17 cellular contexts compared by ENCODE assay signal in the genomic region with DNA sequence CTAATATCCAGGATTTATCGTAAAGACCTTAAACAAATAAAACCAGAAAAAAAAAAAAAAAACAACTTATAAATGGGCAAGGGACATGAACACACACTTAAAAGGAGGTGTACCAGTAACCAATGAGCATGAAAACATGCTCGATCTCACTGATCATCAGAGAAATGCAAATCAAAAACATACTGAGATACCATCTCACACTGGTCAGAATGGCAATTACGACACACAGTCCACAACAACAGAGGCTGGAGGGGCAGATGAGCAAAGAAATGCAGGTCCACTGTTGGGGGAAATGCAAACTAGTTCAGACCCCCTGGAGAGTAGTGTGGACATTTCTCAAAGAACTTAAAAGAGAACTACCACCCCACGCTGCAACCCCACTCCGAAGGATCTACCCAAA. TPM values are rescaled to one million over a fixed set of nuclear protein-coding genes. Genes with fewer than 3 reads are reported as not detected.
DNase-seq lines count a peak whose midpoint lies in the region; ATAC-seq and TF ChIP-seq lines count a peak whose summit lies in the region.
"Had no signal": no experiment of that assay in that cellular context is flagged by ENCODE, and none has a peak within 500 bp of the region (broad histone marks: within the 10 kb centered on the region; RNA-seq: fewer than 3 reads in every experiment).

No MANE protein-coding gene starts in this region.

- no peak for DNase-seq in activated CD4-positive, alpha-beta memory T cell treated with anti-CD3 and anti-CD28 coated beads, Interleukin-2, amount 10 ng/mL, durations not matched to agents 7 days and 5 days
- no peak for DNase-seq in activated CD4-positive, alpha-beta memory T cell treated with anti-CD3 and anti-CD28 coated beads for 36 hours
- DNase-seq in CD4-positive, alpha-beta T cell: no peak
- DNase-seq in T-helper 17 cell (no peak), fibroblast of villous mesenchyme (ENCODE audit: low read depth) (peak; percentile 11), right lobe of liver (no peak)
- DNase-seq: C1 segment of cervical spinal cord, Calu3, NCI-H1105 treated with DMSO at 0.1 percent for 48 hours, NCI-H187, NCI-H82 had no signal

- H3K4me3 Mint-ChIP-seq in activated CD4-positive, alpha-beta memory T cell treated with anti-CD3 and anti-CD28 coated beads, Interleukin-2, amount 10 ng/mL, durations not matched to agents 7 days and 5 days: no peak overlapping the region
- no peak overlapping the region for H3K4me3 Mint-ChIP-seq in activated CD4-positive, alpha-beta memory T cell treated with anti-CD3 and anti-CD28 coated beads for 36 hours
- H3K4me3 Mint-ChIP-seq in CD4-positive, alpha-beta T cell: no peak overlapping the region
- peak overlapping the region; percentile 67 for H3K4me3 Mint-ChIP-seq in T-helper 17 cell

- no peak for ATAC-seq in CD4-positive, alpha-beta T cell (ENCODE audit: poor library complexity)
- ATAC-seq in T-helper 17 cell: no peak
- ATAC-seq in HG03135 (IDR thresholded peaks at IDR 0.05; ENCODE audit: unreplicated experiment): no peak
- ATAC-seq in right lobe of liver: no peak
- no peak for ATAC-seq in GM21390 (IDR thresholded peaks at IDR 0.05; ENCODE audit: unreplicated experiment)
- ATAC-seq: GM12878 had no signal

- H3K27ac ChIP-seq in CD4-positive, alpha-beta T cell (ENCODE audit: low read depth, low read length): no peak overlapping the region
- no peak overlapping the region for H3K27ac ChIP-seq in right lobe of liver

- H3K4me1 Mint-ChIP-seq in activated CD4-positive, alpha-beta memory T cell treated with anti-CD3 and anti-CD28 coated beads, Interleukin-2, amount 10 ng/mL, durations not matched to agents 7 days and 5 days: peaks cover 78% of the 10 kb centered on the region
- peaks cover 75% of the 10 kb centered on the region for H3K4me1 Mint-ChIP-seq in activated CD4-positive, alpha-beta memory T cell treated with anti-CD3 and anti-CD28 coated beads for 36 hours (ENCODE audit: low read depth)
- H3K4me1 Mint-ChIP-seq in CD4-positive, alpha-beta T cell (ENCODE audit: low read depth): peaks cover 65% of the 10 kb centered on the region
- H3K4me1 Mint-ChIP-seq in T-helper 17 cell: peaks cover 59% of the 10 kb centered on the region

- no peak for TF ChIP-seq CTCF in CD4-positive, alpha-beta T cell (IDR thresholded peaks at IDR 0.05)
- TF ChIP-seq CTCF in fibroblast of villous mesenchyme (IDR thresholded peaks at IDR 0.05; ENCODE audit: insufficient read depth, low read depth, low read length) (no peak), right lobe of liver (IDR thresholded peaks at IDR 0.05) (no peak)

- no peaks in the 10 kb centered on the region for H3K27me3 ChIP-seq in CD4-positive, alpha-beta T cell (ENCODE audit: control insufficient read depth, insufficient read depth, low read length)
- no peaks in the 10 kb centered on the region for H3K27me3 ChIP-seq in right lobe of liver

- peaks cover 97% of the 10 kb centered on the region for H3K36me3 Mint-ChIP-seq in activated CD4-positive, alpha-beta memory T cell treated with anti-CD3 and anti-CD28 coated beads, Interleukin-2, amount 10 ng/mL, durations not matched to agents 7 days and 5 days (ENCODE audit: low read depth)
- peaks cover 90% of the 10 kb centered on the region for H3K36me3 Mint-ChIP-seq in activated CD4-positive, alpha-beta memory T cell treated with anti-CD3 and anti-CD28 coated beads for 36 hours
- H3K36me3 Mint-ChIP-seq in CD4-positive, alpha-beta T cell (ENCODE audit: low read depth): peaks cover 100% of the 10 kb centered on the region
- peaks cover 39% of the 10 kb centered on the region for H3K36me3 Mint-ChIP-seq in T-helper 17 cell (ENCODE audit: low read depth)

- H3K36me3 ChIP-seq in right lobe of liver: peaks cover 0 to 75% (median 19%) of the 10 kb centered on the region in 4 donors

- H3K4me1 ChIP-seq in right lobe of liver: no peaks in the 10 kb centered on the region
- H3K4me1 ChIP-seq: HAP-1 had no signal

- H3K27me3 Mint-ChIP-seq in activated CD4-positive, alpha-beta memory T cell treated with anti-CD3 and anti-CD28 coated beads, Interleukin-2, amount 10 ng/mL, durations not matched to agents 7 days and 5 days: no peaks in the 10 kb centered on the region
- H3K27me3 Mint-ChIP-seq in activated CD4-positive, alpha-beta memory T cell treated with anti-CD3 and anti-CD28 coated beads for 36 hours: no peaks in the 10 kb centered on the region
- no peaks in the 10 kb centered on the region for H3K27me3 Mint-ChIP-seq in CD4-positive, alpha-beta T cell
- H3K27me3 Mint-ChIP-seq in T-helper 17 cell: no peaks in the 10 kb centered on the region

- H3K27ac Mint-ChIP-seq in activated CD4-positive, alpha-beta memory T cell treated with anti-CD3 and anti-CD28 coated beads, Interleukin-2, amount 10 ng/mL, durations not matched to agents 7 days and 5 days: peak overlapping the region; percentile 82
- no peak overlapping the region for H3K27ac Mint-ChIP-seq in activated CD4-positive, alpha-beta memory T cell treated with anti-CD3 and anti-CD28 coated beads for 36 hours
- H3K27ac Mint-ChIP-seq in CD4-positive, alpha-beta T cell: peak overlapping the region; percentile 77
- peak overlapping the region; percentile 87 for H3K27ac Mint-ChIP-seq in T-helper 17 cell

- POLR2A ChIA-PET in activated CD4-positive, alpha-beta memory T cell treated with anti-CD3 and anti-CD28 coated beads, Interleukin-2, amount 10 ng/mL, durations not matched to agents 7 days and 5 days (lab: Charles Lee): interaction anchor here (2.1 to 2.5 kb wide), 2 partner anchors 7 to 13 kb away, joined by 10 to 15 read pairs; no protein-coding TSS in a partner anchor
- POLR2A ChIA-PET in activated CD4-positive, alpha-beta memory T cell treated with anti-CD3 and anti-CD28 coated beads for 36 hours (lab: Charles Lee): interaction anchor here (1.7 kb wide), 1 partner anchor 8 kb away, joined by 5 read pairs; no protein-coding TSS in a partner anchor
- POLR2A ChIA-PET in CD4-positive, alpha-beta T cell (lab: Charles Lee): interaction anchor here (1.1 to 1.7 kb wide), 2 partner anchors 8 to 13 kb away, joined by 4 read pairs; no protein-coding TSS in a partner anchor

- intact Hi-C loops in activated CD4-positive, alpha-beta memory T cell treated with anti-CD3 and anti-CD28 coated beads for 36 hours (cut with micrococcal nuclease): loop anchor here (1.0 to 10.0 kb wide), 4 partner anchors 8 to 689 kb away; partner anchors contain the start of genes C22orf15 and CHCHD10
- intact Hi-C loops in CD4-positive, alpha-beta T cell (cut with DNase I, micrococcal nuclease): no loop called here
- intact Hi-C loops in right lobe of liver (cut with DNase I): no loop called here

- WGBS in right lobe of liver (ENCODE audit: insufficient coverage, low coverage, low lambda C conversion rate, missing lambda C conversion rate): 100% methylated on average over 2 of the region's 5 CpGs

- CTCF ChIA-PET in activated CD4-positive, alpha-beta memory T cell treated with anti-CD3 and anti-CD28 coated beads, Interleukin-2, amount 10 ng/mL, durations not matched to agents 7 days and 5 days (lab: Charles Lee): no interaction called here
- CTCF ChIA-PET in activated CD4-positive, alpha-beta memory T cell treated with anti-CD3 and anti-CD28 coated beads for 36 hours (lab: Charles Lee): no interaction called here
- CTCF ChIA-PET in CD4-positive, alpha-beta T cell (lab: Charles Lee): no interaction called here

- no peak for TF ChIP-seq POLR2A in right lobe of liver (IDR thresholded peaks at IDR 0.05)

- H3K9me3 Mint-ChIP-seq in activated CD4-positive, alpha-beta memory T cell treated with anti-CD3 and anti-CD28 coated beads, Interleukin-2, amount 10 ng/mL, durations not matched to agents 7 days and 5 days: no peaks in the 10 kb centered on the region
- peaks cover 4% of the 10 kb centered on the region for H3K9me3 Mint-ChIP-seq in activated CD4-positive, alpha-beta memory T cell treated with anti-CD3 and anti-CD28 coated beads for 36 hours
- peaks cover 3% of the 10 kb centered on the region for H3K9me3 Mint-ChIP-seq in CD4-positive, alpha-beta T cell

- H3K9me3 ChIP-seq in CD4-positive, alpha-beta T cell (ENCODE audit: control insufficient read depth, low read length): no peaks in the 10 kb centered on the region
- H3K9me3 ChIP-seq in T-helper 17 cell (ENCODE audit: control insufficient read depth, low read length, poor library complexity, severe bottlenecking) (no peaks in the 10 kb centered on the region), right lobe of liver (no peaks in the 10 kb centered on the region)

- H3K4me3 ChIP-seq in fibroblast of villous mesenchyme (ENCODE audit: low read depth, low read length) (no peak overlapping the region), right lobe of liver (no peak overlapping the region)
- H3K4me3 ChIP-seq: GM12878, HAP-1 had no signal

RNA-seq across cellular contexts. Expression of gene RGL4, which starts 13.2 kb away (rescaled TPM):
- 10 to 100 TPM; 26.9 to 28.8 TPM for total RNA-seq in activated CD4-positive, alpha-beta memory T cell treated with anti-CD3 and anti-CD28 coated beads, Interleukin-2, amount 10 ng/mL, durations not matched to agents 7 days and 5 days
- total RNA-seq in activated CD4-positive, alpha-beta memory T cell treated with anti-CD3 and anti-CD28 coated beads for 36 hours: 1 to 10 TPM; 7.7 to 9.1 TPM
- total RNA-seq in CD4-positive, alpha-beta T cell: 10 to 100 TPM; 24.6 to 24.8 TPM
- total RNA-seq in T-helper 17 cell (10 to 100 TPM; 16.0 to 20.2 TPM), fibroblast of villous mesenchyme (not detected in 2 replicates), right lobe of liver (not detected)
- total RNA-seq: Calu3, G401 had no signal

RNA-seq across cellular contexts. Expression of gene ZNF70, which starts 46.9 kb away (rescaled TPM):
- 1 to 10 TPM; 1.6 to 1.8 TPM for total RNA-seq in activated CD4-positive, alpha-beta memory T cell treated with anti-CD3 and anti-CD28 coated beads, Interleukin-2, amount 10 ng/mL, durations not matched to agents 7 days and 5 days
- total RNA-seq in activated CD4-positive, alpha-beta memory T cell treated with anti-CD3 and anti-CD28 coated beads for 36 hours: 1 to 10 TPM; 1.2 to 1.3 TPM
- total RNA-seq in CD4-positive, alpha-beta T cell: 1 to 10 TPM; 1.3 to 1.9 TPM
- 1 to 10 TPM; 1.8 to 1.9 TPM for total RNA-seq in T-helper 17 cell
- 7.8 and 8.4 TPM in 2 replicates for total RNA-seq in fibroblast of villous mesenchyme
- 1 to 10 TPM in 2 of 6 experiments, under 1 TPM in 4; 0.51 to 1.2 (median 0.85) TPM for total RNA-seq in right lobe of liver
- total RNA-seq: G401 had no signal

RNA-seq across cellular contexts. Expression of gene VPREB3, which starts 50.2 kb away (rescaled TPM):
- not detected for total RNA-seq in activated CD4-positive, alpha-beta memory T cell treated with anti-CD3 and anti-CD28 coated beads, Interleukin-2, amount 10 ng/mL, durations not matched to agents 7 days and 5 days
- total RNA-seq in activated CD4-positive, alpha-beta memory T cell treated with anti-CD3 and anti-CD28 coated beads for 36 hours: not detected
- total RNA-seq in CD4-positive, alpha-beta T cell: not detected
- total RNA-seq in T-helper 17 cell: 1 to 10 TPM in 1 of 2 donors, not detected in 1; 4.4 TPM
- not detected in 2 replicates for total RNA-seq in fibroblast of villous mesenchyme
- total RNA-seq in right lobe of liver: 1 to 10 TPM in 2 of 6 experiments, under 1 TPM in 3, not detected in 1; 0.59 to 3.9 (median 0.70) TPM
- total RNA-seq: Calu3, G401, NCI-H460 had no signal

RNA-seq across cellular contexts. Expression of gene C22orf15, which starts 58.7 kb away (rescaled TPM):
- total RNA-seq in activated CD4-positive, alpha-beta memory T cell treated with anti-CD3 and anti-CD28 coated beads, Interleukin-2, amount 10 ng/mL, durations not matched to agents 7 days and 5 days: 1 to 10 TPM in 1 of 2 experiments, under 1 TPM in 1; 0.60 to 1.1 TPM
- under 1 TPM; 0.31 to 0.90 TPM for total RNA-seq in activated CD4-positive, alpha-beta memory T cell treated with anti-CD3 and anti-CD28 coated beads for 36 hours
- total RNA-seq in CD4-positive, alpha-beta T cell: under 1 TPM; 0.49 to 0.84 TPM
- total RNA-seq in T-helper 17 cell (under 1 TPM; 0.30 to 0.81 TPM), fibroblast of villous mesenchyme (0.43 and 1.6 TPM in 2 replicates), right lobe of liver (not detected)
- total RNA-seq: Calu3, G401, NCI-H460 had no signal
